30 cellular contexts compared by ENCODE assay signal in the genomic region with DNA sequence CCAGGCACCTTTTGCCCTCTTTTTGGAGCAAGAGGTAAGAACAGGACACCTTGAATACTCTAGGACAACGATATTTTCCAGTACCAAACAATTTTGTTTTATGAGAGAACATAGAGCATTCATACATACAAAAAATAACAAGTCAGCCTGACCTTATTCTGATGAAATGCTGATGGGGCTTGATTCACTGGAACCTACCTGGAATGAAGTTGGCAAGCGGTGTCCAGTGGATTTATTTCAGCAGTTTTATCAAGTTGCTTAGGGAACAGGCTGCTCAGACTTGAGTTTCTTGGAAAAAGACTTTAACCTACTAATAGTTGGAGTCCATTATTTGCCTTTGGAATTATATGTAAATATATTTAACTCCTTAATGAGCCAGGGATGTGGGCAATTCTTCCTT.
"Had no signal": no experiment of that assay in that cellular context is flagged by ENCODE, and none has a peak within 500 bp of the region (broad histone marks: within the 10 kb centered on the region; RNA-seq: fewer than 3 reads in every experiment).

No MANE protein-coding gene starts in this region.

- H3K4me3 ChIP-seq: body of pancreas, esophagus muscularis mucosa, gastrocnemius medialis, heart left ventricle had no signal

- H3K36me3 ChIP-seq: esophagus muscularis mucosa, gastrocnemius medialis, heart left ventricle, WERI-Rb-1 had no signal

- H3K4me1 ChIP-seq: body of pancreas, gastrocnemius medialis had no signal

- H3K27ac ChIP-seq: body of pancreas, esophagus muscularis mucosa, foreskin keratinocyte, gastrocnemius medialis, heart left ventricle, WERI-Rb-1 had no signal

- FAIRE-seq: colon had no signal

- DNase-seq: activated B cell treated with CpG ODN at 0.5 μM for 24 hours; activated CD4-positive, alpha-beta T cell treated with anti-CD3 and anti-CD28 coated beads for 48 hours; activated CD4-positive, alpha-beta T cell treated with anti-CD3 and anti-CD28 coated beads, Interleukin-2, amount 50 U/mL, for 1 hour; activated CD4-positive, alpha-beta T cell treated with anti-CD3 and anti-CD28 coated beads, Interleukin-2, amount 50 U/mL, for 48 hours; activated CD8-positive, alpha-beta memory T cell treated with anti-CD3 and anti-CD28 coated beads for 24 hours; activated CD8-positive, alpha-beta T cell treated with anti-CD3 and anti-CD28 coated beads for 36 hours; activated effector memory CD4-positive, alpha-beta T cell treated with Interleukin-2 at 50 U/mL for 16 hours; activated gamma-delta T cell treated with Interleukin-2 at 50 U/mL for 16 hours; activated naive CD4-positive, alpha-beta T cell treated with anti-CD3 and anti-CD28 coated beads, Interleukin-2, amount 50 U/mL, for 16 hours; activated naive CD4-positive, alpha-beta T cell treated with Interleukin-2 at 50 U/mL for 16 hours; activated T-cell treated with anti-CD3 and anti-CD28 coated beads, Interleukin-2, amount 50 U/mL, for 4 hours; amygdala; aorta; body of pancreas; caudate nucleus; cortex of kidney; dermis blood vessel endothelial cell; effector CD4-positive, alpha-beta T cell; effector memory CD8-positive, alpha-beta T cell; erythroblast; foreskin keratinocyte; gastrocnemius medialis; glutamatergic neuron; heart left ventricle; T1000; WERI-Rb-1 had no signal

- H3K27me3 ChIP-seq: body of pancreas, esophagus muscularis mucosa, heart left ventricle had no signal

- H3K9me3 ChIP-seq: body of pancreas, esophagus muscularis mucosa, gastrocnemius medialis, heart left ventricle had no signal

- ATAC-seq: activated CD4-positive, CD25-positive, alpha-beta regulatory T cell treated with anti-CD3 and anti-CD28 coated beads, Interleukin-2, amount 50 U/mL, for 24 hours; activated CD8-positive, alpha-beta T cell treated with anti-CD3 and anti-CD28 coated beads for 36 hours; activated T-cell treated with anti-CD3 and anti-CD28 coated beads, Interleukin-2, amount 50 U/mL, for 4 hours; activated T-helper 17 cell treated with anti-CD3 and anti-CD28 coated beads, Interleukin-2, amount 50 U/mL, for 72 hours; body of pancreas; effector memory CD8-positive, alpha-beta T cell; foreskin keratinocyte; gastrocnemius medialis; heart left ventricle had no signal
